13 cellular contexts compared by ENCODE assay signal in the genomic region with DNA sequence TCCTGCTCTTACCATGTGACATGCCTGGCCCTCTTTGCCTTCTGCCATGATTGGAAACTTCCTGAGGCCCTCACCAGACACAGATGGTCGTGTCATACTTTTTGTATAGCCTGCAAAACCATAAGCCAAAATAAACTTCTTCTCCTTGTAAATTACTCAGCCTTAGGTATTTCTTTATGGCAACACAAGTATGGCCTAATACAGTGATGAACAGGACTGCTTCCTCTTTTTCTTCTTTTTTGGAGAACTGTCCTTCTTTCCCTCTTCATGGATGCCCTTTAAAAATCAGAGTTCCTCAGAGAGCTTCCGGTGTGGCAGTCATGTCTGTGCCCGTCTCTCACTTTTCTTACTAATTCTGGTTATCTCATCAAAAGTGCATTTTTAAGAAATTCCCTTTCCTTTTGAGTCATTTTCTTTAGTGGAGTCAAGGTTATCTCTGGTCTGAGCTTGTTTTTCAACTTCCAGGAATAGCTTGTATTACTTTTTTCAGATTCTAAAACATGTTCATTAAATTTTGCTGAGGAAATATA. TPM values are rescaled to one million over a fixed set of nuclear protein-coding genes. Genes with fewer than 3 reads are reported as not detected.
DNase-seq lines count a peak whose midpoint lies in the region; ATAC-seq and TF ChIP-seq lines count a peak whose summit lies in the region.
"Had no signal": no experiment of that assay in that cellular context is flagged by ENCODE, and none has a peak within 500 bp of the region (broad histone marks: within the 10 kb centered on the region; RNA-seq: fewer than 3 reads in every experiment).

No MANE protein-coding gene starts in this region.

- peak overlapping the region; percentile 19 for H3K27ac Mint-ChIP-seq in activated naive CD4-positive, alpha-beta T cell treated with anti-CD3 and anti-CD28 coated beads for 36 hours
- H3K27ac Mint-ChIP-seq in activated naive CD4-positive, alpha-beta T cell treated with anti-CD3 and anti-CD28 coated beads, Interleukin-2, amount 10 ng/mL, durations not matched to agents 7 days and 5 days, result no peak overlapping the region
- peak overlapping the region; percentile 21 for H3K27ac Mint-ChIP-seq in stimulated activated naive B cell treated with anti-CD40 and anti-IgM and Interleukin-4, amounts not matched to agents 10 μg/mL and 1 μg/mL and 100 μg/mL, for 72 hours

- WGBS in esophagus, 2 donors, result 39 to 55% methylated on average over 3 of the region's 3 CpGs

- no peak overlapping the region for H3K4me3 ChIP-seq in SJSA1
- no peak overlapping the region for H3K4me3 ChIP-seq in esophagus (ENCODE audit: low read depth in 1 of 2, low read length in 2 of 2)

- TF ChIP-seq CTCF in GM20000 (IDR thresholded peaks at IDR 0.05; ENCODE audit: extremely low read depth, missing control alignments), result no peak

- no peak overlapping the region for H3K4me3 Mint-ChIP-seq in activated naive CD4-positive, alpha-beta T cell treated with anti-CD3 and anti-CD28 coated beads for 36 hours
- no peak overlapping the region for H3K4me3 Mint-ChIP-seq in activated naive CD4-positive, alpha-beta T cell treated with anti-CD3 and anti-CD28 coated beads, Interleukin-2, amount 10 ng/mL, durations not matched to agents 7 days and 5 days
- H3K4me3 Mint-ChIP-seq in stimulated activated naive B cell treated with anti-CD40 and anti-IgM and Interleukin-4, amounts not matched to agents 10 μg/mL and 1 μg/mL and 100 μg/mL, for 72 hours, result peak overlapping the region in 1 of 2 donors; percentile 4
- H3K4me3 Mint-ChIP-seq: neural crest cell had no signal

- no peak for DNase-seq in activated naive CD4-positive, alpha-beta T cell treated with anti-CD3 and anti-CD28 coated beads for 36 hours
- DNase-seq in activated naive CD4-positive, alpha-beta T cell treated with anti-CD3 and anti-CD28 coated beads, Interleukin-2, amount 10 ng/mL, durations not matched to agents 7 days and 5 days, result no peak
- DNase-seq in SJSA1 (ENCODE audit: low read depth in 1 of 2, low spot score in 2 of 2) (no peak), GDM1 (lab: John Stamatoyannopoulos, UW) (no peak), GM20000 (ENCODE audit: low spot score) (no peak)
- DNase-seq in stimulated activated naive B cell treated with anti-CD40 and anti-IgM and Interleukin-4, amounts not matched to agents 10 μg/mL and 1 μg/mL and 100 μg/mL, for 72 hours, result no peak
- DNase-seq: activated gamma-delta T cell treated with Interleukin-2 at 50 U/mL for 16 hours, foreskin melanocyte, NCI-H1105, SHP77 treated with DMSO at 0.1 percent for 48 hours had no signal

- CTCF ChIA-PET in activated naive CD4-positive, alpha-beta T cell treated with anti-CD3 and anti-CD28 coated beads for 36 hours (lab: Charles Lee), result interaction anchor here (0.7 to 1.4 kb wide), 2 partner anchors 16 to 148 kb away, joined by 3 read pairs; no protein-coding TSS in a partner anchor
- CTCF ChIA-PET in activated naive CD4-positive, alpha-beta T cell treated with anti-CD3 and anti-CD28 coated beads, Interleukin-2, amount 10 ng/mL, durations not matched to agents 7 days and 5 days (lab: Charles Lee), result no interaction called here

- peak; percentile 79 to 82 for ATAC-seq in stimulated activated naive B cell treated with anti-CD40 and anti-IgM and Interleukin-4, amounts not matched to agents 10 μg/mL and 1 μg/mL and 100 μg/mL, for 72 hours (replicated peaks)
- ATAC-seq in GM18861 (IDR thresholded peaks at IDR 0.05; ENCODE audit: unreplicated experiment), result no peak

- no peaks in the 10 kb centered on the region for H3K27me3 ChIP-seq in SJSA1 (replicated peaks)
- no peaks in the 10 kb centered on the region for H3K27me3 ChIP-seq in esophagus (ENCODE audit: control insufficient read depth in 1 of 2, insufficient read depth in 2 of 2, low read length in 2 of 2)

- H3K36me3 Mint-ChIP-seq in activated naive CD4-positive, alpha-beta T cell treated with anti-CD3 and anti-CD28 coated beads for 36 hours (ENCODE audit: low read depth), result no peaks in the 10 kb centered on the region
- H3K36me3 Mint-ChIP-seq in activated naive CD4-positive, alpha-beta T cell treated with anti-CD3 and anti-CD28 coated beads, Interleukin-2, amount 10 ng/mL, durations not matched to agents 7 days and 5 days, result peaks cover 2% of the 10 kb centered on the region
- peaks cover 0 to 4% of the 10 kb centered on the region in 2 donors for H3K36me3 Mint-ChIP-seq in stimulated activated naive B cell treated with anti-CD40 and anti-IgM and Interleukin-4, amounts not matched to agents 10 μg/mL and 1 μg/mL and 100 μg/mL, for 72 hours

- no peaks in the 10 kb centered on the region for H3K9me3 Mint-ChIP-seq in activated naive CD4-positive, alpha-beta T cell treated with anti-CD3 and anti-CD28 coated beads for 36 hours
- H3K9me3 Mint-ChIP-seq in activated naive CD4-positive, alpha-beta T cell treated with anti-CD3 and anti-CD28 coated beads, Interleukin-2, amount 10 ng/mL, durations not matched to agents 7 days and 5 days, result no peaks in the 10 kb centered on the region
- peaks cover 0 to 2% of the 10 kb centered on the region in 2 donors for H3K9me3 Mint-ChIP-seq in stimulated activated naive B cell treated with anti-CD40 and anti-IgM and Interleukin-4, amounts not matched to agents 10 μg/mL and 1 μg/mL and 100 μg/mL, for 72 hours

- peak overlapping the region; percentile 20; the same call in 1 of the 2 replicates for H3K27ac ChIP-seq in SJSA1
- peak overlapping the region; percentile 75 to 76 for H3K27ac ChIP-seq in esophagus (ENCODE audit: low read depth in 2 of 2, low read length in 1 of 2)

- H3K9me3 ChIP-seq in SJSA1 (replicated peaks) (no peaks in the 10 kb centered on the region), esophagus (ENCODE audit: control insufficient read depth in 2 of 2, insufficient read depth in 1 of 2, low read depth in 1 of 2, low read length in 1 of 2) (no peaks in the 10 kb centered on the region)

- intact Hi-C loops in activated naive CD4-positive, alpha-beta T cell treated with anti-CD3 and anti-CD28 coated beads for 36 hours (cut with micrococcal nuclease), result no loop called here

- peaks cover 4% of the 10 kb centered on the region; the same call in 1 of the 2 replicates for H3K4me1 ChIP-seq in SJSA1 (replicated peaks)
- peaks cover 0 to 13% of the 10 kb centered on the region in 2 donors for H3K4me1 ChIP-seq in esophagus (ENCODE audit: control insufficient read depth in 2 of 2, insufficient read depth in 2 of 2, low read length in 1 of 2)

- H3K4me1 Mint-ChIP-seq in activated naive CD4-positive, alpha-beta T cell treated with anti-CD3 and anti-CD28 coated beads for 36 hours (ENCODE audit: low read depth), result peaks cover 11% of the 10 kb centered on the region
- H3K4me1 Mint-ChIP-seq in activated naive CD4-positive, alpha-beta T cell treated with anti-CD3 and anti-CD28 coated beads, Interleukin-2, amount 10 ng/mL, durations not matched to agents 7 days and 5 days, result peaks cover 16% of the 10 kb centered on the region
- peaks cover 13 to 21% of the 10 kb centered on the region in 2 donors for H3K4me1 Mint-ChIP-seq in stimulated activated naive B cell treated with anti-CD40 and anti-IgM and Interleukin-4, amounts not matched to agents 10 μg/mL and 1 μg/mL and 100 μg/mL, for 72 hours

- H3K36me3 ChIP-seq in SJSA1, result no peaks in the 10 kb centered on the region
- H3K36me3 ChIP-seq in esophagus (ENCODE audit: control insufficient read depth in 2 of 2, insufficient read depth in 2 of 2, low read length in 1 of 2), result no peaks in the 10 kb centered on the region

- H3K27me3 Mint-ChIP-seq in activated naive CD4-positive, alpha-beta T cell treated with anti-CD3 and anti-CD28 coated beads for 36 hours (ENCODE audit: low read depth), result peaks cover 2% of the 10 kb centered on the region
- H3K27me3 Mint-ChIP-seq in activated naive CD4-positive, alpha-beta T cell treated with anti-CD3 and anti-CD28 coated beads, Interleukin-2, amount 10 ng/mL, durations not matched to agents 7 days and 5 days, result peaks cover 3% of the 10 kb centered on the region
- H3K27me3 Mint-ChIP-seq in stimulated activated naive B cell treated with anti-CD40 and anti-IgM and Interleukin-4, amounts not matched to agents 10 μg/mL and 1 μg/mL and 100 μg/mL, for 72 hours, result no peaks in the 10 kb centered on the region

RNA-seq across cellular contexts. Expression of gene IL1A, which starts 9.2 kb away (rescaled TPM):
- under 1 TPM; 0.17 to 0.29 TPM for total RNA-seq in activated naive CD4-positive, alpha-beta T cell treated with anti-CD3 and anti-CD28 coated beads for 36 hours
- 0.16 and 1.5 TPM in 2 replicates for total RNA-seq in SJSA1 (2014; rRNA removed; shearing (Covaris generic))
- 10 to 100 TPM; 17.4 to 30.0 TPM for polyA plus RNA-seq in esophagus
- total RNA-seq: neural crest cell had no signal

RNA-seq across cellular contexts. Expression of gene CKAP2L, which starts 29.1 kb away (rescaled TPM):
- total RNA-seq in activated naive CD4-positive, alpha-beta T cell treated with anti-CD3 and anti-CD28 coated beads for 36 hours, result 10 to 100 TPM; 49.2 to 50.8 TPM
- 25.1 and 33.4 TPM in 2 replicates for total RNA-seq in SJSA1 (2014; rRNA removed; shearing (Covaris generic))
- 1 to 10 TPM; 1.6 to 3.5 TPM for polyA plus RNA-seq in esophagus

RNA-seq across cellular contexts. Expression of gene IL1B, which starts 43.1 kb away (rescaled TPM):
- not detected for total RNA-seq in activated naive CD4-positive, alpha-beta T cell treated with anti-CD3 and anti-CD28 coated beads for 36 hours
- 4.2 and 4.3 TPM in 2 replicates for total RNA-seq in SJSA1 (2014; rRNA removed; shearing (Covaris generic))
- 1 to 10 TPM; 1.9 to 4.3 TPM for polyA plus RNA-seq in esophagus
- total RNA-seq: neural crest cell had no signal
